1 cellular context compared by ENCODE assay signal in the genomic region with DNA sequence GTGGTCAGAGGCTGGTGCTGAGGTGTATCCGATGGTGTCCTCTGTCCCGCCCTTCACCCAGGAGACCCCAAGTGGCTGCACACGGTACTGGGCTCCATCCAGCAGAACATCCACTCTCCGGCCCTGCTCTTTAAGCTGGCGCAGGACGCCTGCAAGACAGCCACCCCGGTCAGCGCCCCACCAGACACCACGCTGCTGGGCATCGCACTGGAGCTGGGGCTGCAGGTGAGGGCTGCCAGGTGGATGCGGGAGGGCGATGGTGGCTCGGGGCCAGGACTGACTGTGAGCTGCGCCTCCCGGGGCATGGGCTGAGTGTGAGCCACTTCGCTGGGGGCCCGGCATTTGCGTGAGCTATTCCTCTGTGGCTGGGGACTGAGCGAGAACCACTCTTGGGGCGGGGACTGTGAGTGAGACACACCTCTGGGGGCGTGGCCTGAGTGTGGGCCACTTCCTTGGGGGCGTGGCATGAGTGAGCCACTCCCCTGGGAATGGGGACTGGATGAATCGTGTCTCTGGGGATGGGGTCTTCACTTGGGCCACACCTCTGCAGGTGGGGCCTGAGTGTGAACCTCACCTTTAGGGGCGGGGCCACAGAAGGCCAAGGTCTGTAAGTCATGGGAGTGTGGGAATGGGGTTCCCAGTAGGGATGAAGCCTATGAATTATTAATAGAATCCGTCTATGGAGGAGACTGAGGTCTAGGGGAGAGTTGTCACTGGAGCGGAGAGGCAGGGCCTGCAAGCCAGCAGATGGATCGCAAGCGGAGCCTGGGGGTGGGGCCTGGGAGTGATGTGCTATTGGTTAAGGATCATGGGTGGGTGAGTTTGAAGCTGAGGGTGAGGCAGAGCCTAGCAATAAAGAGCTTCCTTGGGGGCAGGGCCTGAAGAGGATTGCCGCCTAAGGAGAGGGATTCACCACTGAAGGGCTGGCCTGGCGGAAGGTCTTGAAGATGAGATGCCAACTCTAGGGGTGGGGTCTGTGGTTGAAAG.
A peak's percentile ranks its signal among the peaks of the same experiment; 100 is the strongest.
TF ChIP-seq lines count a peak whose summit lies in the region.

No MANE protein-coding gene starts in this region.

TF ChIP-seq in K562, 482 proteins besides CTCF, POLR2A, EP300 and RAD21 (continued from another document and continues in another):
- TF ChIP-seq, protein P1, sequence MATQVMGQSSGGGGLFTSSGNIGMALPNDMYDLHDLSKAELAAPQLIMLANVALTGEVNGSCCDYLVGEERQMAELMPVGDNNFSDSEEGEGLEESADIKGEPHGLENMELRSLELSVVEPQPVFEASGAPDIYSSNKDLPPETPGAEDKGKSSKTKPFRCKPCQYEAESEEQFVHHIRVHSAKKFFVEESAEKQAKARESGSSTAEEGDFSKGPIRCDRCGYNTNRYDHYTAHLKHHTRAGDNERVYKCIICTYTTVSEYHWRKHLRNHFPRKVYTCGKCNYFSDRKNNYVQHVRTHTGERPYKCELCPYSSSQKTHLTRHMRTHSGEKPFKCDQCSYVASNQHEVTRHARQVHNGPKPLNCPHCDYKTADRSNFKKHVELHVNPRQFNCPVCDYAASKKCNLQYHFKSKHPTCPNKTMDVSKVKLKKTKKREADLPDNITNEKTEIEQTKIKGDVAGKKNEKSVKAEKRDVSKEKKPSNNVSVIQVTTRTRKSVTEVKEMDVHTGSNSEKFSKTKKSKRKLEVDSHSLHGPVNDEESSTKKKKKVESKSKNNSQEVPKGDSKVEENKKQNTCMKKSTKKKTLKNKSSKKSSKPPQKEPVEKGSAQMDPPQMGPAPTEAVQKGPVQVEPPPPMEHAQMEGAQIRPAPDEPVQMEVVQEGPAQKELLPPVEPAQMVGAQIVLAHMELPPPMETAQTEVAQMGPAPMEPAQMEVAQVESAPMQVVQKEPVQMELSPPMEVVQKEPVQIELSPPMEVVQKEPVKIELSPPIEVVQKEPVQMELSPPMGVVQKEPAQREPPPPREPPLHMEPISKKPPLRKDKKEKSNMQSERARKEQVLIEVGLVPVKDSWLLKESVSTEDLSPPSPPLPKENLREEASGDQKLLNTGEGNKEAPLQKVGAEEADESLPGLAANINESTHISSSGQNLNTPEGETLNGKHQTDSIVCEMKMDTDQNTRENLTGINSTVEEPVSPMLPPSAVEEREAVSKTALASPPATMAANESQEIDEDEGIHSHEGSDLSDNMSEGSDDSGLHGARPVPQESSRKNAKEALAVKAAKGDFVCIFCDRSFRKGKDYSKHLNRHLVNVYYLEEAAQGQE (CRISPR knock-in tag; IDR thresholded peaks at IDR 0.05; ENCODE audit: low read depth), result no peak
- 0 out of 2 replicates have a peak, but pooled peaks have one; percentile 6 for TF ChIP-seq SMC3 (conservative IDR thresholded peaks at IDR 0.05; ENCODE audit: insufficient read depth, low read depth, low read length)
- no peak for TF ChIP-seq ATF3 (IDR thresholded peaks at IDR 0.05)
- no peak for TF ChIP-seq ATF3 (CRISPR knock-in tag; conservative IDR thresholded peaks at IDR 0.05)
- TF ChIP-seq TCFL5 (CRISPR knock-in tag; conservative IDR thresholded peaks at IDR 0.05), result no peak
- TF ChIP-seq RBM17 (IDR thresholded peaks at IDR 0.05; ENCODE audit: borderline replicate concordance, low read depth, low read length), result no peak
- TF ChIP-seq, protein P2, sequence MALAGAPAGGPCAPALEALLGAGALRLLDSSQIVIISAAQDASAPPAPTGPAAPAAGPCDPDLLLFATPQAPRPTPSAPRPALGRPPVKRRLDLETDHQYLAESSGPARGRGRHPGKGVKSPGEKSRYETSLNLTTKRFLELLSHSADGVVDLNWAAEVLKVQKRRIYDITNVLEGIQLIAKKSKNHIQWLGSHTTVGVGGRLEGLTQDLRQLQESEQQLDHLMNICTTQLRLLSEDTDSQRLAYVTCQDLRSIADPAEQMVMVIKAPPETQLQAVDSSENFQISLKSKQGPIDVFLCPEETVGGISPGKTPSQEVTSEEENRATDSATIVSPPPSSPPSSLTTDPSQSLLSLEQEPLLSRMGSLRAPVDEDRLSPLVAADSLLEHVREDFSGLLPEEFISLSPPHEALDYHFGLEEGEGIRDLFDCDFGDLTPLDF (CRISPR knock-in tag; IDR thresholded peaks at IDR 0.05), result peak; percentile 52; the same call in 1 of the 2 replicates
- TF ChIP-seq HOXB6 (CRISPR knock-in tag; IDR thresholded peaks at IDR 0.05; ENCODE audit: borderline replicate concordance), result no peak
- no peak for TF ChIP-seq ZBTB8A (IDR thresholded peaks at IDR 0.05; ENCODE audit: partially characterized antibody)
- TF ChIP-seq ZBTB40 (IDR thresholded peaks at IDR 0.05), result no peak
- TF ChIP-seq ZBTB40 (CRISPR knock-in tag; IDR thresholded peaks at IDR 0.05), result no peak
- no peak for TF ChIP-seq NONO (IDR thresholded peaks at IDR 0.05; ENCODE audit: low read depth in 2 of 2, low read length in 1 of 2)
- no peak for TF ChIP-seq EZH2 (IDR thresholded peaks at IDR 0.05; ENCODE audit: borderline replicate concordance, low read depth, low read length)
- no peak for TF ChIP-seq SIN3A (IDR thresholded peaks at IDR 0.05; ENCODE audit: borderline replicate concordance in 2 of 2, control insufficient read depth in 1 of 2, low read depth in 2 of 2, low read length in 2 of 2)
- TF ChIP-seq ZNF75A (CRISPR knock-in tag; IDR thresholded peaks at IDR 0.05), result no peak
- TF ChIP-seq SPI1 (IDR thresholded peaks at IDR 0.05; ENCODE audit: borderline replicate concordance, low read depth, low read length), result peak; percentile 54
- TF ChIP-seq, protein P3, sequence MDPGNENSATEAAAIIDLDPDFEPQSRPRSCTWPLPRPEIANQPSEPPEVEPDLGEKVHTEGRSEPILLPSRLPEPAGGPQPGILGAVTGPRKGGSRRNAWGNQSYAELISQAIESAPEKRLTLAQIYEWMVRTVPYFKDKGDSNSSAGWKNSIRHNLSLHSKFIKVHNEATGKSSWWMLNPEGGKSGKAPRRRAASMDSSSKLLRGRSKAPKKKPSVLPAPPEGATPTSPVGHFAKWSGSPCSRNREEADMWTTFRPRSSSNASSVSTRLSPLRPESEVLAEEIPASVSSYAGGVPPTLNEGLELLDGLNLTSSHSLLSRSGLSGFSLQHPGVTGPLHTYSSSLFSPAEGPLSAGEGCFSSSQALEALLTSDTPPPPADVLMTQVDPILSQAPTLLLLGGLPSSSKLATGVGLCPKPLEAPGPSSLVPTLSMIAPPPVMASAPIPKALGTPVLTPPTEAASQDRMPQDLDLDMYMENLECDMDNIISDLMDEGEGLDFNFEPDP (CRISPR knock-in tag; IDR thresholded peaks at IDR 0.05), result no peak
- TF ChIP-seq TCF7 (IDR thresholded peaks at IDR 0.05; ENCODE audit: borderline replicate concordance), result no peak
- TF ChIP-seq TEAD1 (CRISPR knock-in tag; IDR thresholded peaks at IDR 0.05), result no peak
- 0 out of 2 replicates have a peak, but pooled peaks have one; percentile 37 for TF ChIP-seq SAFB (IDR thresholded peaks at IDR 0.05; ENCODE audit: borderline replicate concordance, low read depth, low read length)
- no peak for TF ChIP-seq EHMT2 (IDR thresholded peaks at IDR 0.05)
- no peak for TF ChIP-seq KDM1A (IDR thresholded peaks at IDR 0.05)
- TF ChIP-seq PKNOX1 (IDR thresholded peaks at IDR 0.05), result peak; percentile 44; the same call in 1 of the 2 replicates
- TF ChIP-seq ZNF778 (CRISPR knock-in tag; IDR thresholded peaks at IDR 0.05), result no peak
- TF ChIP-seq ZC3H8 (IDR thresholded peaks at IDR 0.05), result no peak
- no peak for TF ChIP-seq GABPA (tag; conservative IDR thresholded peaks at IDR 0.05; ENCODE audit: low read depth)
- TF ChIP-seq SMAD1 (IDR thresholded peaks at IDR 0.05; ENCODE audit: low read depth, low read length, partially characterized antibody), result no peak
- TF ChIP-seq RHOXF2B (CRISPR knock-in tag; conservative IDR thresholded peaks at IDR 0.05), result no peak
- TF ChIP-seq THRAP3 (IDR thresholded peaks at IDR 0.05; ENCODE audit: borderline replicate concordance), result no peak
- no peak for TF ChIP-seq RBM15 (IDR thresholded peaks at IDR 0.05; ENCODE audit: insufficient read depth, low read length)
- 0 out of 2 replicates have a peak, but pooled peaks have one; percentile 31 for TF ChIP-seq ZC3H4 (CRISPR knock-in tag; IDR thresholded peaks at IDR 0.05; ENCODE audit: borderline replicate concordance)
- no peak for TF ChIP-seq ZNF165 (CRISPR knock-in tag; IDR thresholded peaks at IDR 0.05; ENCODE audit: borderline replicate concordance)
- TF ChIP-seq POLR2H (tag; IDR thresholded peaks at IDR 0.05; ENCODE audit: low read depth), result no peak
- no peak for TF ChIP-seq RBM14 (IDR thresholded peaks at IDR 0.05; ENCODE audit: borderline replicate concordance, insufficient read depth, low read depth, low read length)
- TF ChIP-seq ZNF316 (IDR thresholded peaks at IDR 0.05), result no peak
- peak; percentile 65 for TF ChIP-seq HMGN3 (IDR thresholded peaks at IDR 0.05; ENCODE audit: borderline replicate concordance, extremely low read depth, insufficient read length, low read depth, low read length)
- TF ChIP-seq ZNF449 (CRISPR knock-in tag; IDR thresholded peaks at IDR 0.05), result no peak
